Comparison of ENCODE assay signal across 13 cellular contexts in the genomic region with DNA sequence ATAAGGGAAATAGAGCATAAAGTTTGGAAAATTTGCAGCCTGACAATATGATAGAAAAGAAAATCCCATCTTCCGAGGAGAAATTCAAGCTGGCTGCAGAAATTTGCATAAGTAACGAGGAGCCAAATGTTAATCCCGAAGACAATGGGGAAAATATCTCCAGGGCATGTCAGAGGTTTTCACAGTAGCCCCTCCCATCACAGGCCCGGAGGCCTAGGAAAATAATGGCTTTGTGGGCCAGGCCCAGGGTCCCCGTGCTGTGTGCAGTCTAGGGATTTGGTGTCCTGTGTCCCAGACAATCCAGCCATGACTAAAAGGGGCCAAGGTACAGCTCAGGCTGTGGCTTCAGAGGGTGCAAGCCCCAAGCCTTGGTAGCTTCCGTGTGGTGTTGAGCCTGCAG. TPM values are rescaled to one million over a fixed set of nuclear protein-coding genes. Genes with fewer than 3 reads are reported as not detected.
"Had no signal": no experiment of that assay in that cellular context is flagged by ENCODE, and none has a peak within 500 bp of the region (broad histone marks: within the 10 kb centered on the region; RNA-seq: fewer than 3 reads in every experiment).

No MANE protein-coding gene starts in this region.

RNA-seq across cellular contexts. Expression of a gene that starts 27.7 kb away (rescaled TPM):
- total RNA-seq: activated B cell treated with CpG ODN at 0.5 μM for 24 hours; activated CD4-positive, alpha-beta memory T cell treated with anti-CD3 and anti-CD28 coated beads for 36 hours; activated CD4-positive, alpha-beta T cell treated with anti-CD3 and anti-CD28 coated beads, Interleukin-2, amount 10 ng/mL, durations not matched to agents 24 days and 14 days; activated CD8-positive, alpha-beta memory T cell treated with anti-CD3 and anti-CD28 coated beads for 36 hours; activated CD8-positive, alpha-beta T cell treated with anti-CD3 and anti-CD28 coated beads for 36 hours; activated naive CD4-positive, alpha-beta T cell treated with anti-CD3 and anti-CD28 coated beads for 36 hours; activated naive CD4-positive, alpha-beta T cell treated with anti-CD3 and anti-CD28 coated beads, Interleukin-2, amount 50 U/mL, for 72 hours; activated naive CD8-positive, alpha-beta T cell treated with anti-CD3 and anti-CD28 coated beads for 36 hours; activated T-cell treated with anti-CD3 and anti-CD28 coated beads, Interleukin-2, amount 50 U/mL, for 4 hours; activated T-cell treated with anti-CD3 and anti-CD28 coated beads, Interleukin-2, amount 50 U/mL, for 72 hours; activated T-helper 1 cell treated with anti-CD3 and anti-CD28 coated beads, Interleukin-12 subunit alpha, Interleukin-12 subunit beta, Interleukin-2, Interleukin-4 antibody, amounts not matched to agents 30 ng/mL and 10 ng/mL and 1 ng/mL, durations not matched to agents 14 hours and 24 hours and 36 hours; T-cell; T-helper 1 cell treated with Interleukin-12 subunit alpha and Interleukin-12 subunit beta and Interleukin-4 antibody, amounts not matched to agents 30 ng/mL and 1 ng/mL, for 36 hours had no signal
